ENCODE assay signal across 8 cellular contexts in genomic region chr11:746289-747175, GRCh38. TPM values are rescaled to one million over a fixed set of nuclear protein-coding genes. Genes with fewer than 3 reads are reported as not detected.
DNase-seq lines count a peak whose midpoint lies in the region; ATAC-seq, FAIRE-seq and TF ChIP-seq lines count a peak whose summit lies in the region.

No MANE protein-coding gene starts in this region.

- peak overlapping the region; percentile 83 for H3K27ac Mint-ChIP-seq in chondrocyte (ENCODE audit: unreplicated experiment)

- no peak for TF ChIP-seq CTCF in chondrocyte (IDR thresholded peaks at IDR 0.05)
- no peak for TF ChIP-seq CTCF in lower leg skin (IDR thresholded peaks at IDR 0.05)

- no peaks in the 10 kb centered on the region for H3K36me3 ChIP-seq in subcutaneous abdominal adipose tissue (ENCODE audit: control insufficient read depth in 5 of 5, insufficient read depth in 5 of 5, low read length in 5 of 5)

- no peak for FAIRE-seq in RCC 7860 (lab: Jason Lieb, UNC)

- no peaks in the 10 kb centered on the region for H3K9me3 Mint-ChIP-seq in chondrocyte (ENCODE audit: low read depth)

- no peak for DNase-seq in activated CD4-positive, CD25-positive, alpha-beta regulatory T cell (lab: John Stamatoyannopoulos, UW)
- DNase-seq in RCC 7860 (ENCODE audit: low spot score) (peak; percentile 46), chondrocyte (ENCODE audit: low spot score) (no peak), lower leg skin (ENCODE audit: low spot score in 2 of 2) (no peak), AG08396 (ENCODE audit: low spot score) (no peak)

- peak overlapping the region; percentile 81 for H3K27ac ChIP-seq in subcutaneous abdominal adipose tissue (ENCODE audit: low read depth, low read length)

- H3K27me3 Mint-ChIP-seq in chondrocyte (ENCODE audit: low read depth) = no peaks in the 10 kb centered on the region

- H3K9ac ChIP-seq in subcutaneous abdominal adipose tissue (ENCODE audit: low read length in 5 of 5) = peak overlapping the region; percentile 6 to 79 (median 73)

- peak; percentile 21 to 30 for ATAC-seq in activated CD4-positive, CD25-positive, alpha-beta regulatory T cell treated with anti-CD3 and anti-CD28 coated beads, Interleukin-2, amount 50 U/mL, for 24 hours
- peak; percentile 31 for ATAC-seq in HG02981 (IDR thresholded peaks at IDR 0.05; ENCODE audit: unreplicated experiment)

- peaks cover 0 to 42% (median 31%) of the 10 kb centered on the region in 5 donors for H3K4me1 ChIP-seq in subcutaneous abdominal adipose tissue (ENCODE audit: control insufficient read depth in 5 of 5, insufficient read depth in 5 of 5, low read length in 5 of 5)

- intact Hi-C loops in lower leg skin (cut with DNase I; ENCODE audit: low total_unique reads) = no loop called here

- H3K4me3 ChIP-seq in lower leg skin (ENCODE audit: low read depth, poor library complexity, severe bottlenecking) (peak overlapping the region; percentile 95), subcutaneous abdominal adipose tissue (ENCODE audit: low read depth in 1 of 5, low read length in 5 of 5) (peak overlapping the region; percentile 61 to 83 (median 74))

- H3K27me3 ChIP-seq in subcutaneous abdominal adipose tissue (ENCODE audit: control insufficient read depth in 5 of 5, insufficient read depth in 4 of 5, low read length in 5 of 5) = no peaks in the 10 kb centered on the region

- H3K4me3 Mint-ChIP-seq in chondrocyte (ENCODE audit: unreplicated experiment) = peak overlapping the region; percentile 88

- no peak for TF ChIP-seq POLR2A in lower leg skin (IDR thresholded peaks at IDR 0.05)

- H3K4me1 Mint-ChIP-seq in chondrocyte (ENCODE audit: low read depth) = peaks cover 24% of the 10 kb centered on the region

- H3K36me3 Mint-ChIP-seq in chondrocyte (ENCODE audit: low read depth) = no peaks in the 10 kb centered on the region

- WGBS in lower leg skin, 2 donors = 29 to 43% methylated on average over 26 to 38 of the region's 48 CpGs

- H3K9me3 ChIP-seq in subcutaneous abdominal adipose tissue (ENCODE audit: control insufficient read depth in 5 of 5, low read length in 5 of 5) = no peaks in the 10 kb centered on the region

RNA-seq across cellular contexts. Expression of gene TALDO1, which starts 0.7 kb away (rescaled TPM):
- total RNA-seq in chondrocyte (128 to 227 TPM (median 151 TPM) in 3 replicates), lower leg skin (100 to 1,000 TPM; 167 to 249 (median 183) TPM)

RNA-seq across cellular contexts. Expression of gene GATD1, which starts 30.8 kb away (rescaled TPM):
- total RNA-seq in chondrocyte = 47.2 to 55.0 TPM (median 52.3 TPM) in 3 replicates
- total RNA-seq in lower leg skin = 10 to 100 TPM; 30.9 to 52.4 (median 39.8) TPM

RNA-seq across cellular contexts. Expression of gene EPS8L2, which starts 40.5 kb away (rescaled TPM):
- total RNA-seq in chondrocyte (17.2 to 51.6 TPM (median 45.7 TPM) in 3 replicates), lower leg skin (100 to 1,000 TPM; 143 to 242 (median 164) TPM)

RNA-seq across cellular contexts. Expression of gene CEND1, which starts 43.4 kb away (rescaled TPM):
- total RNA-seq in chondrocyte (0.20 to 0.67 TPM (median 0.41 TPM) in 3 replicates), lower leg skin (not detected)

RNA-seq across cellular contexts. Expression of gene TMEM80, which starts 50.9 kb away (rescaled TPM):
- total RNA-seq in chondrocyte (16.9 to 31.3 TPM (median 20.3 TPM) in 3 replicates), lower leg skin (10 to 100 TPM; 28.9 to 70.9 (median 42.9) TPM)
